In genomic region chr4:5685296-5685695, GRCh38 we compare ENCODE assay signal across 9 cellular contexts. TPM values are rescaled to one million over a fixed set of nuclear protein-coding genes. Genes with fewer than 3 reads are reported as not detected.
"Had no signal": no experiment of that assay in that cellular context is flagged by ENCODE, and none has a peak within 500 bp of the region (broad histone marks: within the 10 kb centered on the region; RNA-seq: fewer than 3 reads in every experiment).

No MANE protein-coding gene starts in this region.

- H3K4me3 ChIP-seq: GM23248, HAP-1 had no signal

- DNase-seq: GM23248, GOT3, H7, HFFc6 had no signal

- H3K36me3 ChIP-seq: HAP-1 had no signal

- H2AFZ ChIP-seq: GM23248 had no signal

- H3K9me3 ChIP-seq: HAP-1 had no signal

- FAIRE-seq: HepG2 had no signal

- ATAC-seq: HCT116, HepG2 had no signal

- H3K4me1 ChIP-seq: HAP-1 had no signal

- H3K9ac ChIP-seq: GM23248 had no signal

- H3K27ac ChIP-seq: GM23248, HL-60 had no signal

RNA-seq across cellular contexts. Expression of gene EVC2, which starts 23.1 kb away (rescaled TPM):
- total RNA-seq: HepG2, HT1080 had no signal
- polyA plus RNA-seq: HepG2 had no signal
